Comparison of ENCODE assay signal across 18 cellular contexts in the genomic region with DNA sequence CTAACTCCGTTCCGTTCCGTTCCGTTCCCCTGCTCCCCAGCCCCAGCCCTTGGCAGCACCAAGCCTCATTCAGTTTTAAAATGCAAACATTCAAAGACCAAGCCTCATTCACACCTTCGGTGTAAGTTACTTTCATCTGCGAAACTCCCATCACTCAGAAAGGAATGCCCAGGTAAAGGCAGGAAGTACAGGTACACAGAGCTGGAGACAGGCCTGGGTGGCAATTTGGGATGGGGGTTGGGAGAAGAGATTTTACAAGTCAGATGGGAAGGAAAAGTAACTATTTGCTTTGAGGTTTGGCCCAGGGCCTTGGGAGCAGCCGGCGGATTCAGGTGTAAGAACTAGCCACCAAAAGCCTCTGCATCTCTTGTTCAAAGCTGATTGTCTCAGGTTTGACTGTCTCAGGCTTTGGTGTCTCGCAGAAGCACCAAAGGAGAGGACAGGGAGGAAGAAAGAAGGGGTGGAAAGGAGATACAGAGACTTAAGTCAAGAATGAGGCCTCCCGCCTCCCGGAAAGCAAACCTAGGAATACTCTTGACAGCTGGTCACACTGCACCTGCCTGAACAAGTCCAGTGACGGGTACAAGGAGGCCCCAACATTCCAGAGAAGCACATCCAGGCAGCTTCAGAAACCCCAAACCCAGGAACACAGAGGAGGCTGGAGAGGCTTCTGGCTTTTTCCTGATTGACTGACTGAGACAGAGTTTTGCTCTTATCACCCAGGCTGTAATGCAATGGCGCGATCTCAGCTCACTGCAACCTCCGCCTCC. TPM values are rescaled to one million over a fixed set of nuclear protein-coding genes. Genes with fewer than 3 reads are reported as not detected.
DNase-seq lines count a peak whose midpoint lies in the region; ATAC-seq and TF ChIP-seq lines count a peak whose summit lies in the region.
"Had no signal": no experiment of that assay in that cellular context is flagged by ENCODE, and none has a peak within 500 bp of the region (broad histone marks: within the 10 kb centered on the region; RNA-seq: fewer than 3 reads in every experiment).

No MANE protein-coding gene starts in this region.

- H3K27me3 Mint-ChIP-seq in endodermal cell (ENCODE audit: insufficient read depth) (no peaks in the 10 kb centered on the region), mesothelial cell of epicardium (ENCODE audit: low read depth) (no peaks in the 10 kb centered on the region)

- no peak for ATAC-seq in heart right ventricle
- no peak for ATAC-seq in GM21360 (IDR thresholded peaks at IDR 0.05; ENCODE audit: unreplicated experiment)
- ATAC-seq: activated CD8-positive, alpha-beta memory T cell treated with anti-CD3 and anti-CD28 coated beads, Interleukin-2, amount 10 ng/mL, durations not matched to agents 7 days and 5 days; body of pancreas; Right ventricle myocardium inferior had no signal

- intact Hi-C loops in heart right ventricle (cut with DNase I) = no loop called here

- H3K27ac ChIP-seq in cardiac muscle cell = peak overlapping the region; percentile 79
- H3K27ac ChIP-seq in heart right ventricle = no peak overlapping the region
- no peak overlapping the region for H3K27ac ChIP-seq in endodermal cell (ENCODE audit: low read depth, low read length)
- H3K27ac ChIP-seq: body of pancreas had no signal

- no peak for TF ChIP-seq CTCF in cardiac muscle cell (IDR thresholded peaks at IDR 0.05; ENCODE audit: low read depth, low read length)
- no peak for TF ChIP-seq CTCF in heart right ventricle (IDR thresholded peaks at IDR 0.05)
- no peak for TF ChIP-seq CTCF in endodermal cell (conservative IDR thresholded peaks at IDR 0.05)
- TF ChIP-seq CTCF in mesothelial cell of epicardium (IDR thresholded peaks at IDR 0.05; ENCODE audit: unreplicated experiment) = no peak

- H3K9ac ChIP-seq in endodermal cell (ENCODE audit: extremely low read depth, low read length, poor library complexity, severe bottlenecking) = no peak overlapping the region

- peaks cover 3% of the 10 kb centered on the region for H3K36me3 ChIP-seq in cardiac muscle cell
- peaks cover 0 to 8% (median 0%) of the 10 kb centered on the region in 9 donors for H3K36me3 ChIP-seq in heart right ventricle
- H3K36me3 ChIP-seq in endodermal cell (ENCODE audit: control insufficient read depth, insufficient read depth, low read length) = peaks cover 60% of the 10 kb centered on the region

- H3K27me3 ChIP-seq in cardiac muscle cell = no peaks in the 10 kb centered on the region
- no peaks in the 10 kb centered on the region for H3K27me3 ChIP-seq in heart right ventricle
- no peaks in the 10 kb centered on the region for H3K27me3 ChIP-seq in endodermal cell (ENCODE audit: control insufficient read depth, insufficient read depth, low read length, poor library complexity, severe bottlenecking)
- H3K27me3 ChIP-seq: body of pancreas had no signal

- H3K36me3 Mint-ChIP-seq in endodermal cell (ENCODE audit: low read depth) (peaks cover 40% of the 10 kb centered on the region), mesothelial cell of epicardium (peaks cover 20% of the 10 kb centered on the region)
- H3K36me3 Mint-ChIP-seq: activated CD8-positive, alpha-beta memory T cell treated with anti-CD3 and anti-CD28 coated beads, Interleukin-2, amount 10 ng/mL, durations not matched to agents 7 days and 5 days; CD14-positive monocyte had no signal

- H3K4me1 Mint-ChIP-seq in endodermal cell (peaks cover 60% of the 10 kb centered on the region), mesothelial cell of epicardium (peaks cover 53% of the 10 kb centered on the region)
- H3K4me1 Mint-ChIP-seq: activated CD8-positive, alpha-beta memory T cell treated with anti-CD3 and anti-CD28 coated beads, Interleukin-2, amount 10 ng/mL, durations not matched to agents 7 days and 5 days; CD14-positive monocyte had no signal

- H3K4me1 ChIP-seq in cardiac muscle cell (ENCODE audit: low read depth) (peaks cover 18% of the 10 kb centered on the region), heart right ventricle (peaks cover 0 to 20% (median 3%) of the 10 kb centered on the region in 9 donors), endodermal cell (ENCODE audit: control insufficient read depth, insufficient read depth, low read length) (peaks cover 28% of the 10 kb centered on the region)

- H3K9me3 Mint-ChIP-seq in endodermal cell = no peaks in the 10 kb centered on the region
- H3K9me3 Mint-ChIP-seq in mesothelial cell of epicardium = no peaks in the 10 kb centered on the region
- H3K9me3 Mint-ChIP-seq: activated naive CD4-positive, alpha-beta T cell treated with anti-CD3 and anti-CD28 coated beads for 36 hours; neural crest cell; T-helper 1 cell treated with Interleukin-12 subunit alpha and Interleukin-12 subunit beta and Interleukin-4 antibody, amounts not matched to agents 30 μg/mL and 1 μg/mL, for 36 hours had no signal

- DNase-seq in cardiac muscle cell (ENCODE audit: low read depth in 1 of 2, low spot score in 1 of 2) = peak in 1 of 2 donors; percentile 46
- DNase-seq in heart right ventricle = no peak
- DNase-seq in endodermal cell = peak; percentile 93
- no peak for DNase-seq in mesothelial cell of epicardium (ENCODE audit: low spot score in 2 of 2, unreplicated experiment in 2 of 2)
- DNase-seq in NCI-H1930 (lab: John Stamatoyannopoulos, UW) = no peak
- DNase-seq in KG1 (lab: John Stamatoyannopoulos, UW) = no peak
- DNase-seq in GF-D8 (lab: John Stamatoyannopoulos, UW) = no peak
- DNase-seq: activated CD4-positive, CD25-positive, alpha-beta regulatory T cell treated with anti-CD3 and anti-CD28 coated beads, Interleukin-2, amount 50 U/mL, for 72 hours; activated CD8-positive, alpha-beta memory T cell treated with anti-CD3 and anti-CD28 coated beads, Interleukin-2, amount 10 ng/mL, durations not matched to agents 7 days and 5 days; activated naive CD4-positive, alpha-beta T cell treated with anti-CD3 and anti-CD28 coated beads for 36 hours; body of pancreas; NCI-H1048 had no signal

- H3K27ac Mint-ChIP-seq in endodermal cell (peak overlapping the region; percentile 88), mesothelial cell of epicardium (peak overlapping the region; percentile 96)
- H3K27ac Mint-ChIP-seq: activated CD8-positive, alpha-beta memory T cell treated with anti-CD3 and anti-CD28 coated beads, Interleukin-2, amount 10 ng/mL, durations not matched to agents 7 days and 5 days; activated naive CD4-positive, alpha-beta T cell treated with anti-CD3 and anti-CD28 coated beads for 36 hours; CD14-positive monocyte; T-helper 1 cell treated with Interleukin-12 subunit alpha and Interleukin-12 subunit beta and Interleukin-4 antibody, amounts not matched to agents 30 μg/mL and 1 μg/mL, for 36 hours had no signal

- no peaks in the 10 kb centered on the region for H3K9me3 ChIP-seq in cardiac muscle cell (ENCODE audit: low read depth)
- H3K9me3 ChIP-seq in heart right ventricle = no peaks in the 10 kb centered on the region
- H3K9me3 ChIP-seq in endodermal cell (ENCODE audit: control insufficient read depth, low read length) = no peaks in the 10 kb centered on the region
- H3K9me3 ChIP-seq: body of pancreas, HAP-1 had no signal

- H3K4me3 ChIP-seq in cardiac muscle cell (no peak overlapping the region), heart right ventricle (no peak overlapping the region), endodermal cell (ENCODE audit: low read length) (no peak overlapping the region)
- H3K4me3 ChIP-seq: body of pancreas, HAP-1 had no signal

- H3K4me3 Mint-ChIP-seq in endodermal cell (peak overlapping the region; percentile 16), mesothelial cell of epicardium (no peak overlapping the region)
- H3K4me3 Mint-ChIP-seq: activated CD8-positive, alpha-beta memory T cell treated with anti-CD3 and anti-CD28 coated beads, Interleukin-2, amount 10 ng/mL, durations not matched to agents 7 days and 5 days; activated naive CD4-positive, alpha-beta T cell treated with anti-CD3 and anti-CD28 coated beads for 36 hours; CD14-positive monocyte; neural crest cell; T-helper 1 cell treated with Interleukin-12 subunit alpha and Interleukin-12 subunit beta and Interleukin-4 antibody, amounts not matched to agents 30 μg/mL and 1 μg/mL, for 36 hours had no signal

- 93 to 95% methylated on average over 14 to 15 of the region's 15 CpGs for WGBS in heart right ventricle, 2 donors
- 79 to 91% methylated on average over 4 to 15 of the region's 15 CpGs for WGBS in endodermal cell (ENCODE audit: insufficient coverage in 1 of 2, insufficient read length in 1 of 2), 2 experiments

RNA-seq across cellular contexts. Expression of a gene that starts 54.7 kb away (rescaled TPM):
- 107 and 122 TPM in 2 replicates for total RNA-seq in cardiac muscle cell
- polyA plus RNA-seq in cardiac muscle cell = 120 and 128 TPM in 2 replicates
- 10 to 100 TPM; 11.6 to 24.4 (median 15.9) TPM for total RNA-seq in heart right ventricle
- polyA plus RNA-seq in heart right ventricle = 10 to 100 TPM in 1 of 2 donors, 1 to 10 TPM in 1; 9.9 to 20.8 TPM
- total RNA-seq in endodermal cell = 100 to 1,000 TPM; 124 to 201 TPM
- 132 TPM for polyA plus RNA-seq in endodermal cell (2013, experiment 1 of 2)
- polyA plus RNA-seq in endodermal cell (2013, experiment 2 of 2) = 112 TPM
- 99.1 to 107 TPM (median 106 TPM) in 3 replicates for total RNA-seq in mesothelial cell of epicardium
- polyA plus RNA-seq: CD14-positive monocyte had no signal
